ENCODE assay signal across 8 cellular contexts in the genomic region with DNA sequence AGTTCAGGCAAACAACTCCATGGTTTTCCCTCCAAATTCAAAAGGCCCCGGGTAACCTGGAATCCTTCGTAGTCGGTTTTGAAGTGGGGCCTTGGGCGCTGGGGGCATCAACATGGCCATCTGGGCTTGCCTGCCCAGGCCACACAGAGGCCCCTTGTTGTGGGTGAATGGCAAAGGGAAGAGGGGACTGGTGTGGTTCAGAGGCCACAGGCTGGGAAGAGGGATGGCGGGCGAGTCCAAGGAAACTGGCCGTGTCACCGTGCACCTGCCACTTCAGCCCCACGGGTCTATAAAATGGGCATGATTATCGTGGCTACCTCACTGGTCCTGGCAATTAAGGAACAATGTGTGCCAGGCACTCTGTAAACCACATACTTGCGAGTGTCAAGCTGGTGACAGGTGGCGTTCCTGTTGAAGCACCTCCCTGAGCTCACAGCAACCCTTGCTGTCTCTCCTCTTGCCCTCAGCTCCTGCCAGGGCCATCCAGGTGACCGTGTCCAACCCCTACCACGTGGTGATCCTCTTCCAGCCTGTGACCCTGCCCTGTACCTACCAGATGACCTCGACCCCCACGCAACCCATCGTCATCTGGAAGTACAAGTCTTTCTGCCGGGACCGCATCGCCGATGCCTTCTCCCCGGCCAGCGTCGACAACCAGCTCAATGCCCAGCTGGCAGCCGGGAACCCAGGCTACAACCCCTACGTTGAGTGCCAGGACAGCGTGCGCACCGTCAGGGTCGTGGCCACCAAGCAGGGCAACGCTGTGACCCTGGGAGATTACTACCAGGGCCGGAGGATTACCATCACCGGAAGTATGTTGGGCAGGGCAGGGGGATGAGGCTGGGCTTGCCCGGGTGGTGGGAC. TPM values are rescaled to one million over a fixed set of nuclear protein-coding genes. Genes with fewer than 3 reads are reported as not detected.
DNase-seq lines count a peak whose midpoint lies in the region; ATAC-seq and TF ChIP-seq lines count a peak whose summit lies in the region.

No MANE protein-coding gene starts in this region.

- H3K4me3 ChIP-seq in heart left ventricle (peak overlapping the region in 8 of 12 donors; percentile 55 to 70 (median 60)), GM23248 (no peak overlapping the region)

- no peaks in the 10 kb centered on the region for H4K20me1 ChIP-seq in GM23248 (ENCODE audit: insufficient read depth)

- TF ChIP-seq POLR2A in heart left ventricle (IDR thresholded peaks at IDR 0.05): no peak

- H3K9me3 Mint-ChIP-seq in MCF 10A (ENCODE audit: unreplicated experiment): no peaks in the 10 kb centered on the region

- peak overlapping the region; percentile 92 for H3K4me3 Mint-ChIP-seq in MCF 10A (ENCODE audit: unreplicated experiment)

- BruUV-seq in MCF 10A (replicated peaks; lab: Mats Ljungman, UMichigan): no TSS peak

- H3K27ac ChIP-seq in heart left ventricle (peak overlapping the region in 2 of 12 donors; percentile 69 to 74), GM23248 (no peak overlapping the region)

- peak overlapping the region; percentile 99 for H3K27ac Mint-ChIP-seq in MCF 10A (ENCODE audit: low read depth, unreplicated experiment)

- in situ Hi-C loops in ACHN (cut with HindIII; ENCODE audit: low pct_ligation_motif_present, low pct_unique_long_range_greater_than_20kb, low sequenced_read_pairs): no loop called here
- in situ Hi-C loops in GM23248 (cut with MboI): no loop called here

- H2AFZ ChIP-seq in GM23248: no peak overlapping the region

- no peak overlapping the region for H3K9ac ChIP-seq in GM23248

- no peak overlapping the region for H3K4me2 ChIP-seq in GM23248 (ENCODE audit: unreplicated experiment)

- H3K4me1 Mint-ChIP-seq in MCF 10A (ENCODE audit: insufficient read depth, unreplicated experiment): peaks cover 16% of the 10 kb centered on the region

- TF ChIP-seq CTCF in heart left ventricle (IDR thresholded peaks at IDR 0.05) (no peak), MCF 10A (IDR thresholded peaks at IDR 0.05; ENCODE audit: unreplicated experiment) (no peak)

- H3K9me3 ChIP-seq in heart left ventricle (peaks cover 0 to 5% (median 0%) of the 10 kb centered on the region in 12 donors), GM23248 (ENCODE audit: low read depth) (no peaks in the 10 kb centered on the region)

- H3K4me1 ChIP-seq in heart left ventricle (peaks cover 0 to 39% (median 11%) of the 10 kb centered on the region in 12 donors), GM23248 (ENCODE audit: insufficient read depth) (no peaks in the 10 kb centered on the region)

- H3K27me3 Mint-ChIP-seq in MCF 10A (ENCODE audit: insufficient read depth, unreplicated experiment): no peaks in the 10 kb centered on the region

- CTCF ChIA-PET in MCF 10A (lab: Yijun Ruan, JAX): interaction anchor here (0.6 to 1.6 kb wide), 3 partner anchors 135 to 191 kb away, joined by 3 to 5 read pairs (median 4); no protein-coding TSS in a partner anchor

- intact Hi-C loops in heart left ventricle (cut with DNase I) (loop anchor here in 1 of 10 donors (10.0 kb wide), 1 partner anchor 95 kb away; the partner anchor contains the start of gene FXYD5), left ventricle myocardium superior (cut with micrococcal nuclease) (no loop called here), MCF 10A (cut with micrococcal nuclease) (loop anchor here (10.0 kb wide), 1 partner anchor 185 kb away; no protein-coding TSS in a partner anchor)

- 92 to 95% (median 92%) methylated on average over 30 to 34 of the region's 34 CpGs for WGBS in heart left ventricle, 4 donors
- 64 to 71% methylated on average over 26 to 34 of the region's 34 CpGs for WGBS in GM23248 (ENCODE audit: low coverage in 1 of 2, low lambda C conversion rate in 2 of 2, missing lambda C conversion rate in 2 of 2), 2 experiments

- H3K27me3 ChIP-seq in heart left ventricle: peaks cover 12 to 30% (median 25%) of the 10 kb centered on the region in 9 donors
- peaks cover 44% of the 10 kb centered on the region for H3K27me3 ChIP-seq in GM23248 (replicated peaks; ENCODE audit: insufficient read depth)

- no peaks in the 10 kb centered on the region for H3K9me2 ChIP-seq in GM23248 (ENCODE audit: insufficient read depth)

- H3K79me2 ChIP-seq in GM23248 (ENCODE audit: insufficient read depth): no peaks in the 10 kb centered on the region

- POLR2A ChIA-PET in MCF 10A (lab: Yijun Ruan, JAX): interaction anchor here (0.6 kb wide), 1 partner anchor 16 kb away, joined by 3 read pairs; no protein-coding TSS in a partner anchor

- DNase-seq in heart left ventricle (peak in 1 of 5 donors; percentile 16), left ventricle myocardium superior (no peak), MCF 10A (ENCODE audit: unreplicated experiment) (no peak), mesenteric fat pad (ENCODE audit: low spot score) (peak; percentile 71), ACHN (no peak), OCI-M1 (lab: John Stamatoyannopoulos, UW) (no peak), GM23248 (no peak), NCI-H446 (lab: John Stamatoyannopoulos, UW) (no peak)

- peaks cover 0 to 7% (median 0%) of the 10 kb centered on the region in 9 donors for H3K36me3 ChIP-seq in heart left ventricle
- no peaks in the 10 kb centered on the region for H3K36me3 ChIP-seq in GM23248 (ENCODE audit: low read depth)

- H3K36me3 Mint-ChIP-seq in MCF 10A (ENCODE audit: insufficient read depth, unreplicated experiment): peaks cover 43% of the 10 kb centered on the region

- H3F3A ChIP-seq in GM23248 (ENCODE audit: insufficient read depth): no peaks in the 10 kb centered on the region

- no peak for ATAC-seq in heart left ventricle
- ATAC-seq in left ventricle myocardium superior: no peak

RNA-seq across cellular contexts. Expression of gene LSR, which starts 1.3 kb away (rescaled TPM):
- total RNA-seq in heart left ventricle (1 to 10 TPM; 2.8 to 9.0 (median 5.3) TPM), left ventricle myocardium superior (6.1 TPM), MCF 10A (2022) (60.6 and 64.1 TPM in 2 replicates), mesenteric fat pad (8.1 TPM)
- polyA plus RNA-seq in heart left ventricle (10 to 100 TPM in 1 of 2 donors, 1 to 10 TPM in 1; 4.8 to 10.5 TPM), GM23248 (2016; fragmentation: Nextera tagmentation; extraction: Ambion mirVana) (2.7 and 3.1 TPM in 2 replicates)
- total RNA-seq in GM23248 (2014; rRNA removed; shearing (Covaris generic)): not detected in 2 replicates

RNA-seq across cellular contexts. Expression of gene USF2, which starts 18.7 kb away (rescaled TPM):
- 100 to 1,000 TPM; 138 to 201 (median 159) TPM for total RNA-seq in heart left ventricle
- polyA plus RNA-seq in heart left ventricle: 100 to 1,000 TPM; 134 to 251 TPM
- 170 TPM for total RNA-seq in left ventricle myocardium superior
- 81.6 and 95.7 TPM in 2 replicates for total RNA-seq in MCF 10A (2022)
- 110 TPM for total RNA-seq in mesenteric fat pad
- 55.8 and 64.6 TPM in 2 replicates for total RNA-seq in GM23248 (2014; rRNA removed; shearing (Covaris generic))
- polyA plus RNA-seq in GM23248 (2016; fragmentation: Nextera tagmentation; extraction: Ambion mirVana): 10.4 and 10.9 TPM in 2 replicates

RNA-seq across cellular contexts. Expression of gene FAM187B, which starts 21.5 kb away (rescaled TPM):
- total RNA-seq in heart left ventricle (not detected), left ventricle myocardium superior (not detected), MCF 10A (2022) (not detected in 2 replicates), mesenteric fat pad (not detected)
- polyA plus RNA-seq in heart left ventricle (under 1 TPM in 1 of 2 donors, not detected in 1; 0.06 TPM), GM23248 (2016; fragmentation: Nextera tagmentation; extraction: Ambion mirVana) (not detected in 2 replicates)
- not detected in 2 replicates for total RNA-seq in GM23248 (2014; rRNA removed; shearing (Covaris generic))

RNA-seq across cellular contexts. Expression of gene HAMP, which starts 32.2 kb away (rescaled TPM):
- total RNA-seq in heart left ventricle (1 to 10 TPM in 2 of 9 donors, under 1 TPM in 2, not detected in 5; 0.19 to 2.4 (median 1.1) TPM), left ventricle myocardium superior (not detected), MCF 10A (2022) (not detected in 2 replicates), mesenteric fat pad (not detected)
- polyA plus RNA-seq in heart left ventricle (10 to 100 TPM in 1 of 2 donors, not detected in 1; 22.0 TPM), GM23248 (2016; fragmentation: Nextera tagmentation; extraction: Ambion mirVana) (not detected in 2 replicates)
- total RNA-seq in GM23248 (2014; rRNA removed; shearing (Covaris generic)): not detected in 2 replicates

RNA-seq across cellular contexts. Expression of gene MAG, which starts 41.9 kb away (rescaled TPM):
- total RNA-seq in heart left ventricle: under 1 TPM in 1 of 9 donors, not detected in 8; 0.72 TPM
- under 1 TPM in 1 of 2 donors, not detected in 1; 0.30 TPM for polyA plus RNA-seq in heart left ventricle
- not detected for total RNA-seq in left ventricle myocardium superior
- total RNA-seq in MCF 10A (2022): not detected in 2 replicates
- not detected for total RNA-seq in mesenteric fat pad
- total RNA-seq in GM23248 (2014; rRNA removed; shearing (Covaris generic)): not detected in 2 replicates
- not detected in 2 replicates for polyA plus RNA-seq in GM23248 (2016; fragmentation: Nextera tagmentation; extraction: Ambion mirVana)
